In genomic region chr13:97600438-97601080, GRCh38 we compare ENCODE assay signal across 12 cellular contexts.
DNase-seq lines count a peak whose midpoint lies in the region; ATAC-seq and TF ChIP-seq lines count a peak whose summit lies in the region.
"Had no signal": no experiment of that assay in that cellular context is flagged by ENCODE, and none has a peak within 500 bp of the region (broad histone marks: within the 10 kb centered on the region; RNA-seq: fewer than 3 reads in every experiment).

No MANE protein-coding gene starts in this region.

- H3K9ac ChIP-seq in smooth muscle cell (ENCODE audit: low read depth): no peak overlapping the region

- peaks cover 3% of the 10 kb centered on the region for H3F3A ChIP-seq in smooth muscle cell (ENCODE audit: low read depth)

- peak overlapping the region; percentile 26 for H3K4me2 ChIP-seq in smooth muscle cell

- H3K9me3 ChIP-seq in smooth muscle cell (replicated peaks; ENCODE audit: low read depth): no peaks in the 10 kb centered on the region
- H3K9me3 ChIP-seq: body of pancreas, upper lobe of left lung had no signal

- no peaks in the 10 kb centered on the region for H3K79me2 ChIP-seq in smooth muscle cell (ENCODE audit: low read depth)

- H2AFZ ChIP-seq in smooth muscle cell (ENCODE audit: low read depth): no peak overlapping the region

- H4K20me1 ChIP-seq in smooth muscle cell (ENCODE audit: low read depth): no peaks in the 10 kb centered on the region

- H3K27ac ChIP-seq in epithelial cell of prostate: no peak overlapping the region
- H3K27ac ChIP-seq in smooth muscle cell (ENCODE audit: low read depth): peak overlapping the region; percentile 77
- H3K27ac ChIP-seq: body of pancreas, upper lobe of left lung had no signal

- H3K4me1 ChIP-seq in smooth muscle cell (ENCODE audit: low read depth): peaks cover 11% of the 10 kb centered on the region
- H3K4me1 ChIP-seq: body of pancreas, upper lobe of left lung had no signal

- H3K27me3 ChIP-seq in smooth muscle cell (ENCODE audit: low read depth): no peaks in the 10 kb centered on the region
- H3K27me3 ChIP-seq: body of pancreas, upper lobe of left lung had no signal

- DNase-seq in NCI-H2107 treated with DMSO at 0.1 percent for 48 hours (lab: John Stamatoyannopoulos, UW; ENCODE audit: unreplicated experiment) (peak; percentile 35), NCI-H2107 (lab: John Stamatoyannopoulos, UW) (no peak), NCI-H510A (lab: John Stamatoyannopoulos, UW) (peak; percentile 18), epithelial cell of prostate (ENCODE audit: low read depth, low spot score) (peak; percentile 27), smooth muscle cell (lab: John Stamatoyannopoulos, UW; ENCODE audit: unreplicated experiment) (no peak), germinal center (ENCODE audit: low spot score) (no peak), activated gamma-delta T cell (lab: John Stamatoyannopoulos, UW) (no peak)
- DNase-seq: activated CD8-positive, alpha-beta T cell treated with anti-CD3 and anti-CD28 coated beads for 36 hours; body of pancreas; NCI-H1048; upper lobe of left lung had no signal

- no peak for ATAC-seq in HG02970 (IDR thresholded peaks at IDR 0.05; ENCODE audit: low FRiP score, unreplicated experiment)
- ATAC-seq: activated CD8-positive, alpha-beta T cell treated with anti-CD3 and anti-CD28 coated beads for 36 hours; body of pancreas had no signal

- WGBS in smooth muscle cell (ENCODE audit: low lambda C conversion rate): 21% methylated on average over 3 of the region's 3 CpGs

- TF ChIP-seq CTCF in smooth muscle cell (IDR thresholded peaks at IDR 0.05; ENCODE audit: borderline replicate concordance, insufficient read depth, poor library complexity, severe bottlenecking): no peak

- no peak overlapping the region for H3K4me3 ChIP-seq in smooth muscle cell
- H3K4me3 ChIP-seq: body of pancreas, upper lobe of left lung had no signal

- H3K36me3 ChIP-seq in smooth muscle cell (ENCODE audit: low read depth): no peaks in the 10 kb centered on the region
- H3K36me3 ChIP-seq: upper lobe of left lung had no signal

Comparison
In these comparisons a context has a peak if more than half of its experiments do, and no peak if none do; other contexts are left out.
1. DNase-seq: peak in NCI-H2107 treated with DMSO at 0.1 percent for 48 hours (single experiment), NCI-H510A (single experiment) and epithelial cell of prostate (single experiment); none in NCI-H2107 (single experiment), smooth muscle cell (single experiment), germinal center (single experiment) and activated gamma-delta T cell (single experiment).